8 cellular contexts compared by ENCODE assay signal in the genomic region with DNA sequence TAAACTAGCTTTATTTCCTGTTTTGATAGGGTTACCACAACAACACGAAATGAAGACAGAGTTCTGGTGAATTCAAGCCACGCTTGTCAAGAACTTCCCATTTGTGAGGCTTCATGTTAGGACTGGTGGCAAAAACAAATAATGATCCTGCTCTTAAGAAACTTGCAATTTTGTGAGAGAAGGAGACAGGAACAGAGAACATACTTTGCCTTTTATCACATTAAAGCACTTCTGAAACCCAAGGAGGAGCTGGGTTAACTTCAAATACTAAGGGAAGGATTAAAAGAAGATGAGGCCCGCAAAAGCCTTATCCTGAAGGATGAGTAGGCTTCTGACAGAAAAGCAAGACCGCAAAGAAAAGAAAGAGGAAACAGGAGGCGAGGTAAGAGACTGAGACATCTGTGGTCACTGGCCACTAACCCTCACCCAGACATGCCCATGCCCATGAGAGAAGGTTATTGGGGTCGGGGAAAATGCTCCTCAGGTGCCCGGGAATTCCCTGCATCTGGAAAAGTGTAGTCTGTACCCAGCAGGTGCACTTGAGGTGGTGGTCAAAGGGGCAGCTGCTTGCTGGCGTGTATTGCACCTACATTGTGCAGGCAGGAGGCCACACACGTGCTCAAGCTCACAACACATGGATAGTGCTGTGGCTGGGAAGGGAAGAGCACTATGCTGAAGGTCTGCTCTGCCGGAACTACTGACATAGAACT. TPM values are rescaled to one million over a fixed set of nuclear protein-coding genes. Genes with fewer than 3 reads are reported as not detected.
DNase-seq lines count a peak whose midpoint lies in the region; ATAC-seq lines count a peak whose summit lies in the region.

No MANE protein-coding gene starts in this region.

- peak; percentile 51 for DNase-seq in activated CD8-positive, alpha-beta memory T cell treated with anti-CD3 and anti-CD28 coated beads, Interleukin-2, amount 10 ng/mL, durations not matched to agents 7 days and 5 days
- no peak for DNase-seq in activated CD8-positive, alpha-beta memory T cell treated with anti-CD3 and anti-CD28 coated beads, Interleukin-2, amount 50 U/mL, for 48 hours
- peak; percentile 98 for DNase-seq in MV-4-11 (lab: John Stamatoyannopoulos, UW)
- DNase-seq in activated T-cell treated with anti-CD3 and anti-CD28 coated beads, Interleukin-2, amount 50 U/mL, for 72 hours, result peak; percentile 34 to 36
- DNase-seq in globus pallidus (ENCODE audit: low spot score), result peak; percentile 34
- DNase-seq in skeletal muscle cell (ENCODE audit: low read depth), result peak; percentile 67
- DNase-seq in HK-2 (ENCODE audit: unreplicated experiment), result no peak
- no peak for DNase-seq in SHP77 (lab: John Stamatoyannopoulos, UW)

- H3K9me3 Mint-ChIP-seq in activated CD8-positive, alpha-beta memory T cell treated with anti-CD3 and anti-CD28 coated beads, Interleukin-2, amount 10 ng/mL, durations not matched to agents 7 days and 5 days (ENCODE audit: low read depth), result peaks cover 1% of the 10 kb centered on the region
- no peaks in the 10 kb centered on the region for H3K9me3 Mint-ChIP-seq in activated T-cell treated with anti-CD3 and anti-CD28 coated beads, Interleukin-2, amount 50 U/mL, for 72 hours

- no peaks in the 10 kb centered on the region for H3K27me3 Mint-ChIP-seq in activated CD8-positive, alpha-beta memory T cell treated with anti-CD3 and anti-CD28 coated beads, Interleukin-2, amount 10 ng/mL, durations not matched to agents 7 days and 5 days
- H3K27me3 Mint-ChIP-seq in activated T-cell treated with anti-CD3 and anti-CD28 coated beads, Interleukin-2, amount 50 U/mL, for 72 hours (ENCODE audit: low read depth), result no peaks in the 10 kb centered on the region

- H3K27ac Mint-ChIP-seq in activated CD8-positive, alpha-beta memory T cell treated with anti-CD3 and anti-CD28 coated beads, Interleukin-2, amount 10 ng/mL, durations not matched to agents 7 days and 5 days, result peak overlapping the region; percentile 84
- H3K27ac Mint-ChIP-seq in activated T-cell treated with anti-CD3 and anti-CD28 coated beads, Interleukin-2, amount 50 U/mL, for 72 hours, result peak overlapping the region; percentile 95

- no peak overlapping the region for H3K4me3 ChIP-seq in skeletal muscle cell (ENCODE audit: low read depth, low read length)

- peak overlapping the region; percentile 54 for H3K4me3 Mint-ChIP-seq in activated CD8-positive, alpha-beta memory T cell treated with anti-CD3 and anti-CD28 coated beads, Interleukin-2, amount 10 ng/mL, durations not matched to agents 7 days and 5 days
- peak overlapping the region; percentile 74 to 89 for H3K4me3 Mint-ChIP-seq in activated T-cell treated with anti-CD3 and anti-CD28 coated beads, Interleukin-2, amount 50 U/mL, for 72 hours

- ATAC-seq in activated CD8-positive, alpha-beta memory T cell treated with anti-CD3 and anti-CD28 coated beads, Interleukin-2, amount 10 ng/mL, durations not matched to agents 7 days and 5 days, result peak; percentile 91
- ATAC-seq in activated T-cell treated with anti-CD3 and anti-CD28 coated beads, Interleukin-2, amount 50 U/mL, for 72 hours (replicated peaks in 1 of 2), result peak; percentile 93 to 94

- H3K4me1 Mint-ChIP-seq in activated CD8-positive, alpha-beta memory T cell treated with anti-CD3 and anti-CD28 coated beads, Interleukin-2, amount 10 ng/mL, durations not matched to agents 7 days and 5 days, result peaks cover 43% of the 10 kb centered on the region
- peaks cover 73% of the 10 kb centered on the region for H3K4me1 Mint-ChIP-seq in activated T-cell treated with anti-CD3 and anti-CD28 coated beads, Interleukin-2, amount 50 U/mL, for 72 hours (ENCODE audit: low read depth)

- CTCF ChIA-PET in activated CD8-positive, alpha-beta memory T cell treated with anti-CD3 and anti-CD28 coated beads, Interleukin-2, amount 10 ng/mL, durations not matched to agents 7 days and 5 days (lab: Charles Lee), result interaction anchor here (0.7 to 0.9 kb wide), 3 partner anchors 17 to 47 kb away, joined by 3 to 4 read pairs (median 3); no protein-coding TSS in a partner anchor

- peaks cover 15% of the 10 kb centered on the region for H3K36me3 Mint-ChIP-seq in activated CD8-positive, alpha-beta memory T cell treated with anti-CD3 and anti-CD28 coated beads, Interleukin-2, amount 10 ng/mL, durations not matched to agents 7 days and 5 days
- H3K36me3 Mint-ChIP-seq in activated T-cell treated with anti-CD3 and anti-CD28 coated beads, Interleukin-2, amount 50 U/mL, for 72 hours (ENCODE audit: insufficient read depth in 2 of 2), result peaks cover 0 to 13% of the 10 kb centered on the region in 2 donors

RNA-seq across cellular contexts. Expression of a gene that starts 50.5 kb away (rescaled TPM):
- 100 to 1,000 TPM; 110 to 112 TPM for total RNA-seq in activated CD8-positive, alpha-beta memory T cell treated with anti-CD3 and anti-CD28 coated beads, Interleukin-2, amount 10 ng/mL, durations not matched to agents 7 days and 5 days
- 100 to 1,000 TPM; 107 to 154 TPM for total RNA-seq in activated T-cell treated with anti-CD3 and anti-CD28 coated beads, Interleukin-2, amount 50 U/mL, for 72 hours

Comparison
In these comparisons a context has a peak if more than half of its experiments do, and no peak if none do; other contexts are left out.
1. DNase-seq: peak in activated CD8-positive, alpha-beta memory T cell treated with anti-CD3 and anti-CD28 coated beads, Interleukin-2, amount 10 ng/mL, durations not matched to agents 7 days and 5 days (single experiment), MV-4-11 (single experiment), activated T-cell treated with anti-CD3 and anti-CD28 coated beads, Interleukin-2, amount 50 U/mL, for 72 hours (2 of 2), globus pallidus (single experiment) and skeletal muscle cell (single experiment); none in activated CD8-positive, alpha-beta memory T cell treated with anti-CD3 and anti-CD28 coated beads, Interleukin-2, amount 50 U/mL, for 48 hours (single experiment), HK-2 (single experiment) and SHP77 (0 of 2).